Comparison of ENCODE assay signal across 16 cellular contexts in the genomic region with DNA sequence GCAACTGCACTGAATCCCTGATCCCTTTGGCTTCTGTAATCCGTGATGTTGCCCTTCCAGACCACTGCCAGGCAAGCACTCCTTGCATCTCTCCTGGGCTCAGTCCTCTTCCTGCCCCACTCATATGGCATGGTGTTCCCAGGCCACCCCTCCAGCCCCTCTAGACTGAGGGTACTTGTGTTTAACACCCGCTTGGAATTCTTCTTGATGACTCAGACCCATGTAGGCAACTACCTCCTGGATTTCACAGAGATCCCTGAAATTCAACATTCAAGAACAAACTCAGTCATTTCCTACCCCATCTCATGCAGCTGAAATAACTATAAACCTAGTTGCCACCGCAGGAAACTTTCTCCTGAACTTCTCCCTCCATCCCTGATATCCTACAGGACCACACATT.
DNase-seq lines count a peak whose midpoint lies in the region; ATAC-seq, FAIRE-seq and TF ChIP-seq lines count a peak whose summit lies in the region.
"Had no signal": no experiment of that assay in that cellular context is flagged by ENCODE, and none has a peak within 500 bp of the region (broad histone marks: within the 10 kb centered on the region; RNA-seq: fewer than 3 reads in every experiment).

No MANE protein-coding gene starts in this region.

- in situ Hi-C loops in ACHN (cut with HindIII; ENCODE audit: low pct_ligation_motif_present, low pct_unique_long_range_greater_than_20kb, low sequenced_read_pairs), result no loop called here

- H3K14ac ChIP-seq in H1 (ENCODE audit: insufficient read length), result no peak overlapping the region

- peaks cover 4% of the 10 kb centered on the region for H3K27me3 Mint-ChIP-seq in HFFc6 (ENCODE audit: insufficient read depth)

- no peaks in the 10 kb centered on the region for H3K36me3 ChIP-seq in BLaER1 treated with 17β-estradiol and CSF1 and Interleukin-3, amounts not matched to agents 10 nM and 100 nM
- H3K36me3 ChIP-seq in H1 (ENCODE audit: control insufficient read depth in 2 of 4, insufficient read depth in 4 of 4, low read length in 3 of 4), result no peaks in the 10 kb centered on the region
- H3K36me3 ChIP-seq in osteoblast (ENCODE audit: insufficient read depth, low read length), result no peaks in the 10 kb centered on the region
- no peaks in the 10 kb centered on the region for H3K36me3 ChIP-seq in left lung
- H3K36me3 ChIP-seq: MG63 had no signal

- H4K91ac ChIP-seq in H1 (replicated peaks; ENCODE audit: insufficient read length, low read length), result no peak overlapping the region

- H3K18ac ChIP-seq in H1 (ENCODE audit: extremely low read depth, low read length), result no peak overlapping the region

- H2BK120ac ChIP-seq in H1 (replicated peaks; ENCODE audit: low read depth, low read length), result no peak overlapping the region

- no peak overlapping the region for H2BK20ac ChIP-seq in H1 (ENCODE audit: low read length)

- TF ChIP-seq RAD21 in H1 (IDR thresholded peaks at IDR 0.05 in 1 of 2, conservative IDR thresholded peaks at IDR 0.05 in 1 of 2; ENCODE audit: low read depth in 2 of 2, low read length in 2 of 2), result no peak

- intact Hi-C loops in left lung (cut with DNase I), result no loop called here

- peak overlapping the region; percentile 8 to 77 (median 70); a peak in 18 of 22 replicates for H3K4me2 ChIP-seq in BLaER1 treated with 17β-estradiol and CSF1 and Interleukin-3, amounts not matched to agents 10 nM and 100 nM
- no peak overlapping the region for H3K4me2 ChIP-seq in H1 (ENCODE audit: insufficient read depth in 1 of 2, low read depth in 2 of 2, low read length in 2 of 2)
- H3K4me2 ChIP-seq in osteoblast (ENCODE audit: insufficient read depth, low read length), result no peak overlapping the region

- CTCF ChIA-PET in H1 (lab: Charles Lee; ENCODE audit: partially characterized antibody), result no interaction called here

- H3K4me1 ChIP-seq in BLaER1 treated with 17β-estradiol and CSF1 and Interleukin-3, amounts not matched to agents 10 nM and 100 nM, result peaks cover 29 to 92% (median 67%) of the 10 kb centered on the region in 10 experiments
- H3K4me1 ChIP-seq in H1 (replicated peaks in 1 of 4; ENCODE audit: control insufficient read depth in 3 of 4, insufficient read depth in 4 of 4, low read length in 3 of 4), result peaks cover 0 to 5% (median 2%) of the 10 kb centered on the region in 4 experiments; a peak in 3 of 7 replicates
- H3K4me1 ChIP-seq in osteoblast (ENCODE audit: insufficient read depth, low read length), result peaks cover 14% of the 10 kb centered on the region
- no peaks in the 10 kb centered on the region for H3K4me1 ChIP-seq in left lung

- H3K27ac ChIP-seq in BLaER1 treated with 17β-estradiol and CSF1 and Interleukin-3, amounts not matched to agents 10 nM and 100 nM, result peak overlapping the region in 6 of 11 experiments; percentile 1 to 52 (median 20); a peak in 5 of 22 replicates
- H3K27ac ChIP-seq in H1 (ENCODE audit: low read depth, low read length) (no peak overlapping the region), osteoblast (ENCODE audit: low read depth, low read length) (no peak overlapping the region), left lung (no peak overlapping the region)
- H3K27ac ChIP-seq: HL-60, SK-N-MC had no signal

- no peak overlapping the region for H3K9ac ChIP-seq in BLaER1 treated with 17β-estradiol and CSF1 and Interleukin-3, amounts not matched to agents 10 nM and 100 nM
- no peak overlapping the region for H3K9ac ChIP-seq in H1 (replicated peaks in 1 of 4; ENCODE audit: extremely low read depth in 1 of 4, low read depth in 3 of 4, low read length in 3 of 4)

- no peaks in the 10 kb centered on the region for H3K9me3 Mint-ChIP-seq in HFFc6

- H3K4me1 Mint-ChIP-seq in HFFc6 (ENCODE audit: low read depth), result peaks cover 48% of the 10 kb centered on the region

- H2BK12ac ChIP-seq in H1 (ENCODE audit: low read depth, low read length), result no peak overlapping the region

- no peaks in the 10 kb centered on the region for H3K27me3 ChIP-seq in BLaER1 treated with 17β-estradiol and CSF1 and Interleukin-3, amounts not matched to agents 10 nM and 100 nM
- no peaks in the 10 kb centered on the region for H3K27me3 ChIP-seq in H1 (replicated peaks in 1 of 4; ENCODE audit: control insufficient read depth in 3 of 4, extremely low read depth in 1 of 4, insufficient read depth in 3 of 4, low read length in 3 of 4)
- no peaks in the 10 kb centered on the region for H3K27me3 ChIP-seq in osteoblast (ENCODE audit: insufficient read depth, low read length)
- no peaks in the 10 kb centered on the region for H3K27me3 ChIP-seq in left lung
- H3K27me3 ChIP-seq: MG63 had no signal

- no peaks in the 10 kb centered on the region for H3K79me1 ChIP-seq in H1 (ENCODE audit: low read depth, low read length)

- H2AK5ac ChIP-seq in H1 (ENCODE audit: low read depth, low read length), result no peak overlapping the region

- H3K79me2 ChIP-seq in H1 (ENCODE audit: control insufficient read depth in 1 of 2, insufficient read depth in 2 of 2, low read length in 2 of 2), result no peaks in the 10 kb centered on the region
- no peaks in the 10 kb centered on the region for H3K79me2 ChIP-seq in osteoblast (ENCODE audit: insufficient read depth, low read length)

- H3K9me3 ChIP-seq in BLaER1 treated with 17β-estradiol and CSF1 and Interleukin-3, amounts not matched to agents 10 nM and 100 nM (replicated peaks in 1 of 11), result peaks cover 0 to 4% (median 0%) of the 10 kb centered on the region in 11 experiments; a peak in 1 of 22 replicates
- H3K9me3 ChIP-seq in H1 (ENCODE audit: insufficient read depth in 2 of 2, low read depth in 1 of 2, low read length in 1 of 2) (no peaks in the 10 kb centered on the region), osteoblast (ENCODE audit: low read depth, low read length) (no peaks in the 10 kb centered on the region), left lung (no peaks in the 10 kb centered on the region)
- H3K9me3 ChIP-seq: MG63 had no signal

- no peak overlapping the region for H4K5ac ChIP-seq in H1 (ENCODE audit: insufficient read length, low read depth, low read length)

- POLR2A ChIA-PET in H1 (lab: Charles Lee; ENCODE audit: partially characterized antibody), result no interaction called here

- H2BK15ac ChIP-seq in H1 (ENCODE audit: low read length), result no peak overlapping the region

- no peaks in the 10 kb centered on the region for H3K23me2 ChIP-seq in H1 (ENCODE audit: low read depth, low read length)

- H2AFZ ChIP-seq in H1 (ENCODE audit: low read length) (no peak overlapping the region), osteoblast (ENCODE audit: low read length) (no peak overlapping the region)

- no peak for TF ChIP-seq EP300 in H1 (IDR thresholded peaks at IDR 0.05; ENCODE audit: borderline replicate concordance in 1 of 2, low read depth in 2 of 2, low read length in 2 of 2)

- H3K4me3 ChIP-seq in BLaER1 treated with 17β-estradiol and CSF1 and Interleukin-3, amounts not matched to agents 10 nM and 100 nM, result no peak overlapping the region
- H3K4me3 ChIP-seq in H1 (ENCODE audit: extremely low read depth in 1 of 4, insufficient read depth in 2 of 4, low read depth in 3 of 4, low read length in 4 of 4) (no peak overlapping the region), osteoblast (ENCODE audit: insufficient read depth, low read length) (no peak overlapping the region), left lung (no peak overlapping the region)
- H3K4me3 ChIP-seq: MG63, SK-N-MC had no signal

- H2BK5ac ChIP-seq in H1 (ENCODE audit: low read depth, low read length), result no peak overlapping the region

- no peak overlapping the region for H3K27ac Mint-ChIP-seq in HFFc6
- H3K27ac Mint-ChIP-seq: CD4-positive, alpha-beta memory T cell had no signal

- DNase-seq in NCI-H460 (ENCODE audit: extremely low read depth, low read depth) (peak; percentile 96), H1 (ENCODE audit: low read depth in 1 of 2, low spot score in 2 of 2) (no peak), osteoblast (ENCODE audit: insufficient read length, low spot score, missing footprints) (peak; percentile 63), left lung (no peak), ACHN (no peak), HFFc6 (no peak)
- DNase-seq: CD4-positive, alpha-beta memory T cell; KBM-7; MG63; NCI-H1092 treated with DMSO at 0.1 percent for 48 hours; NCI-H1694 treated with DMSO at 0.1 percent for 48 hours had no signal

- no peaks in the 10 kb centered on the region for H4K20me1 ChIP-seq in BLaER1 treated with 17β-estradiol and CSF1 and Interleukin-3, amounts not matched to agents 10 nM and 100 nM
- H4K20me1 ChIP-seq in H1 (replicated peaks in 1 of 2; ENCODE audit: control insufficient read depth in 1 of 2, insufficient read depth in 2 of 2, low read length in 2 of 2), result no peaks in the 10 kb centered on the region
- H4K20me1 ChIP-seq in osteoblast (ENCODE audit: insufficient read depth, low read length), result no peaks in the 10 kb centered on the region

- no peak overlapping the region for H3K4me3 Mint-ChIP-seq in HFFc6
- H3K4me3 Mint-ChIP-seq: CD4-positive, alpha-beta memory T cell had no signal

- H3K36me3 Mint-ChIP-seq in HFFc6 (ENCODE audit: low read depth), result peaks cover 4% of the 10 kb centered on the region; the same call in 1 of the 2 replicates
- H3K36me3 Mint-ChIP-seq: CD4-positive, alpha-beta memory T cell had no signal

- H3K4ac ChIP-seq in H1 (replicated peaks; ENCODE audit: insufficient read length, low read depth, low read length), result no peak overlapping the region

- peak overlapping the region; percentile 40; the same call in 1 of the 2 replicates for H4K8ac ChIP-seq in H1 (ENCODE audit: extremely low read depth, insufficient read depth, low read length)

- TF ChIP-seq CTCF in H1 (IDR thresholded peaks at IDR 0.05; ENCODE audit: control extremely low read depth in 1 of 3, insufficient read depth in 1 of 3, low read depth in 1 of 3, low read length in 3 of 3) (no peak), osteoblast (IDR thresholded peaks at IDR 0.05; ENCODE audit: extremely low read depth, low read depth, low read length) (no peak), left lung (IDR thresholded peaks at IDR 0.05) (no peak), HFFc6 (IDR thresholded peaks at IDR 0.05) (no peak)

- no peak for ATAC-seq in left lung
- ATAC-seq: Right ventricle myocardium inferior had no signal

- no peak overlapping the region for H3K23ac ChIP-seq in H1 (ENCODE audit: insufficient read length)

- no peak for TF ChIP-seq POLR2A in H1 (IDR thresholded peaks at IDR 0.05; ENCODE audit: control extremely low read depth in 1 of 2, low read depth in 2 of 2, low read length in 2 of 2)

- no peak for FAIRE-seq in H1 (lab: Jason Lieb, UNC)
- FAIRE-seq: D721Med had no signal

- H3K56ac ChIP-seq in H1 (replicated peaks; ENCODE audit: insufficient read length, low read depth, low read length), result no peak overlapping the region

- WGBS in H1 (ENCODE audit: extremely low coverage in 1 of 2, insufficient coverage in 1 of 2, insufficient read length in 1 of 2, insufficient replicate concordance in 2 of 2, low coverage in 1 of 2, low lambda C conversion rate in 2 of 2, missing lambda C conversion rate in 1 of 2), 2 experiments, result 95% methylated on average over 3 of the region's 3 CpGs; no CpG with 5 or more reads in 1 of the 2 experiments

Comparison
In these comparisons a context has a peak if more than half of its experiments do, and no peak if none do; other contexts are left out.
1. H3K27ac ChIP-seq: peak in BLaER1 treated with 17β-estradiol and CSF1 and Interleukin-3, amounts not matched to agents 10 nM and 100 nM (6 of 11); none in H1 (single experiment), osteoblast (single experiment) and left lung (0 of 2).
2. H3K4me2 ChIP-seq: peak in BLaER1 treated with 17β-estradiol and CSF1 and Interleukin-3, amounts not matched to agents 10 nM and 100 nM (11 of 11); none in H1 (0 of 2) and osteoblast (single experiment).
3. DNase-seq: peak in NCI-H460 (single experiment) and osteoblast (single experiment); none in H1 (0 of 2), left lung (0 of 2), ACHN (single experiment) and HFFc6 (single experiment).